In the genomic region with DNA sequence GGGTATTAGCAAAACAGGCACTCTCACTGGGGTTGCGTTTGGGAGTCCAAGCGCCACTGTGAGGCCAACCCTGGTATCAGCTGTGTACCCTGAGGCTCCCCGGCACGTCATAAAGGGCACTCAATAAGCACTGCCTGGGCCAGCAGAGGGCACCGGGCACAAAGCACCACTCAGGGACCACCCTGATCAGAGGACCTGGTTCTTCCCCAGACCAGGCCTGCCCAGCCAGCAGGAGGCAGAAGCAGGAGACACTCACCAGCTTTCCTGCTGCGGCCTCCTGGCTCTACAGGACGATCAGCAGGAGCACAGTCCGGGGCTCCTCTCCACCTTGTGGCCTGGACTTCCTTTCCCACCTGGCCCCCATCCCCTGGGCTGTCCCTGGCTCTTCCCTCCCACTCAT, we compare ENCODE assay signal across 11 cellular contexts. TPM values are rescaled to one million over a fixed set of nuclear protein-coding genes. Genes with fewer than 3 reads are reported as not detected.
DNase-seq lines count a peak whose midpoint lies in the region; ATAC-seq and TF ChIP-seq lines count a peak whose summit lies in the region.
"Had no signal": no experiment of that assay in that cellular context is flagged by ENCODE, and none has a peak within 500 bp of the region (broad histone marks: within the 10 kb centered on the region; RNA-seq: fewer than 3 reads in every experiment).

No MANE protein-coding gene starts in this region.

- peaks cover 41% of the 10 kb centered on the region for H3K4me1 ChIP-seq in upper lobe of right lung

- peaks cover 37% of the 10 kb centered on the region for H3K4me1 Mint-ChIP-seq in activated naive CD4-positive, alpha-beta T cell treated with anti-CD3 and anti-CD28 coated beads for 36 hours (ENCODE audit: low read depth)
- peaks cover 9% of the 10 kb centered on the region for H3K4me1 Mint-ChIP-seq in activated T-helper 2 cell treated with anti-CD3 and anti-CD28 coated beads, Interferon-gamma antibody, Interleukin-2, Interleukin-4, amounts not matched to agents 10 μg/mL and 5 μg/mL and 100 μg/mL, durations not matched to agents 14 hours and 24 hours and 36 hours (ENCODE audit: low read depth)

- peak overlapping the region; percentile 46 for H3K27ac Mint-ChIP-seq in activated naive CD4-positive, alpha-beta T cell treated with anti-CD3 and anti-CD28 coated beads for 36 hours
- H3K27ac Mint-ChIP-seq in activated T-helper 2 cell treated with anti-CD3 and anti-CD28 coated beads, Interferon-gamma antibody, Interleukin-2, Interleukin-4, amounts not matched to agents 10 μg/mL and 5 μg/mL and 100 μg/mL, durations not matched to agents 14 hours and 24 hours and 36 hours = no peak overlapping the region

- ATAC-seq in upper lobe of right lung (peak; percentile 17), HG03196 (IDR thresholded peaks at IDR 0.05; ENCODE audit: unreplicated experiment) (no peak)

- TF ChIP-seq CTCF in VCaP (conservative IDR thresholded peaks at IDR 0.05) (peak; percentile 31; the same call in 1 of the 2 replicates), upper lobe of right lung (IDR thresholded peaks at IDR 0.05) (no peak)

- no peak overlapping the region for H3K4me3 Mint-ChIP-seq in activated naive CD4-positive, alpha-beta T cell treated with anti-CD3 and anti-CD28 coated beads for 36 hours
- H3K4me3 Mint-ChIP-seq in activated T-helper 2 cell treated with anti-CD3 and anti-CD28 coated beads, Interferon-gamma antibody, Interleukin-2, Interleukin-4, amounts not matched to agents 10 μg/mL and 5 μg/mL and 100 μg/mL, durations not matched to agents 14 hours and 24 hours and 36 hours (ENCODE audit: low read depth) = no peak overlapping the region

- no peak overlapping the region for H3K27ac ChIP-seq in VCaP
- H3K27ac ChIP-seq in upper lobe of right lung = no peak overlapping the region
- H3K27ac ChIP-seq: KMS-11 had no signal

- peaks cover 63% of the 10 kb centered on the region for H3K36me3 ChIP-seq in upper lobe of right lung

- DNase-seq in activated naive CD4-positive, alpha-beta T cell treated with anti-CD3 and anti-CD28 coated beads for 36 hours = peak; percentile 50
- DNase-seq in activated naive CD4-positive, alpha-beta T cell treated with Interleukin-2 at 50 U/mL for 16 hours = no peak
- peak; percentile 48 for DNase-seq in iPS-NIHi7 (ENCODE audit: extremely low spot score)
- no peak for DNase-seq in upper lobe of right lung
- DNase-seq in activated T-helper 2 cell treated with anti-CD3 and anti-CD28 coated beads, Interferon-gamma antibody, Interleukin-2, Interleukin-4, amounts not matched to agents 10 μg/mL and 5 μg/mL and 100 μg/mL, durations not matched to agents 14 hours and 24 hours and 36 hours (ENCODE audit: low spot score) = no peak
- DNase-seq in COLO829 (ENCODE audit: low spot score) = no peak
- DNase-seq: stimulated activated naive CD4-positive, alpha-beta T cell had no signal

- H3K9me3 Mint-ChIP-seq in activated naive CD4-positive, alpha-beta T cell treated with anti-CD3 and anti-CD28 coated beads for 36 hours = no peaks in the 10 kb centered on the region
- H3K9me3 Mint-ChIP-seq in activated T-helper 2 cell treated with anti-CD3 and anti-CD28 coated beads, Interferon-gamma antibody, Interleukin-2, Interleukin-4, amounts not matched to agents 10 μg/mL and 5 μg/mL and 100 μg/mL, durations not matched to agents 14 hours and 24 hours and 36 hours = no peaks in the 10 kb centered on the region

- no peaks in the 10 kb centered on the region for H3K9me3 ChIP-seq in upper lobe of right lung
- H3K9me3 ChIP-seq: BLaER1 treated with 17β-estradiol and CSF1 and Interleukin-3, amounts not matched to agents 10 nM and 100 nM had no signal

- CTCF ChIA-PET in activated naive CD4-positive, alpha-beta T cell treated with anti-CD3 and anti-CD28 coated beads for 36 hours (lab: Charles Lee) = no interaction called here

- peaks cover 8% of the 10 kb centered on the region for H3K36me3 Mint-ChIP-seq in activated naive CD4-positive, alpha-beta T cell treated with anti-CD3 and anti-CD28 coated beads for 36 hours (ENCODE audit: low read depth)
- H3K36me3 Mint-ChIP-seq in activated T-helper 2 cell treated with anti-CD3 and anti-CD28 coated beads, Interferon-gamma antibody, Interleukin-2, Interleukin-4, amounts not matched to agents 10 μg/mL and 5 μg/mL and 100 μg/mL, durations not matched to agents 14 hours and 24 hours and 36 hours (ENCODE audit: low read depth) = peaks cover 58% of the 10 kb centered on the region

- H3K27me3 ChIP-seq in upper lobe of right lung = no peaks in the 10 kb centered on the region
- H3K27me3 ChIP-seq: BLaER1 treated with 17β-estradiol and CSF1 and Interleukin-3, amounts not matched to agents 10 nM and 100 nM had no signal

- H3K27me3 Mint-ChIP-seq in activated naive CD4-positive, alpha-beta T cell treated with anti-CD3 and anti-CD28 coated beads for 36 hours (ENCODE audit: low read depth) = no peaks in the 10 kb centered on the region
- no peaks in the 10 kb centered on the region for H3K27me3 Mint-ChIP-seq in activated T-helper 2 cell treated with anti-CD3 and anti-CD28 coated beads, Interferon-gamma antibody, Interleukin-2, Interleukin-4, amounts not matched to agents 10 μg/mL and 5 μg/mL and 100 μg/mL, durations not matched to agents 14 hours and 24 hours and 36 hours (ENCODE audit: low read depth)

- intact Hi-C loops in activated naive CD4-positive, alpha-beta T cell treated with anti-CD3 and anti-CD28 coated beads for 36 hours (cut with micrococcal nuclease) = no loop called here
- intact Hi-C loops in upper lobe of right lung (cut with DNase I) = loop anchor here (10.0 kb wide), 1 partner anchor 65 kb away; no protein-coding TSS in a partner anchor
- intact Hi-C loops in activated T-helper 2 cell treated with anti-CD3 and anti-CD28 coated beads, Interferon-gamma antibody, Interleukin-2, Interleukin-4, amounts not matched to agents 10 μg/mL and 5 μg/mL and 100 μg/mL, durations not matched to agents 14 hours and 24 hours and 36 hours (cut with micrococcal nuclease) = no loop called here

- no peak overlapping the region for H3K4me3 ChIP-seq in upper lobe of right lung
- H3K4me3 ChIP-seq: BLaER1 treated with 17β-estradiol and CSF1 and Interleukin-3, amounts not matched to agents 10 nM and 100 nM had no signal

RNA-seq across cellular contexts. Expression of a gene that starts 12.6 kb away (rescaled TPM):
- 10 to 100 TPM; 70.0 to 75.2 TPM for total RNA-seq in activated naive CD4-positive, alpha-beta T cell treated with anti-CD3 and anti-CD28 coated beads for 36 hours
- total RNA-seq in upper lobe of right lung = 216 TPM
- total RNA-seq in activated T-helper 2 cell treated with anti-CD3 and anti-CD28 coated beads, Interferon-gamma antibody, Interleukin-2, Interleukin-4, amounts not matched to agents 10 μg/mL and 5 μg/mL and 100 μg/mL, durations not matched to agents 14 hours and 24 hours and 36 hours = 122 TPM in 2 replicates

RNA-seq across cellular contexts. Expression of a gene that starts 50.2 kb away (rescaled TPM):
- not detected for total RNA-seq in activated naive CD4-positive, alpha-beta T cell treated with anti-CD3 and anti-CD28 coated beads for 36 hours
- total RNA-seq in upper lobe of right lung = not detected
- total RNA-seq in activated T-helper 2 cell treated with anti-CD3 and anti-CD28 coated beads, Interferon-gamma antibody, Interleukin-2, Interleukin-4, amounts not matched to agents 10 μg/mL and 5 μg/mL and 100 μg/mL, durations not matched to agents 14 hours and 24 hours and 36 hours = not detected in 2 replicates

Comparison
In these comparisons a context has a peak if more than half of its experiments do, and no peak if none do; other contexts are left out.
1. DNase-seq: peak in activated naive CD4-positive, alpha-beta T cell treated with anti-CD3 and anti-CD28 coated beads for 36 hours (single experiment) and iPS-NIHi7 (single experiment); none in activated naive CD4-positive, alpha-beta T cell treated with Interleukin-2 at 50 U/mL for 16 hours (single experiment), upper lobe of right lung (single experiment), activated T-helper 2 cell treated with anti-CD3 and anti-CD28 coated beads, Interferon-gamma antibody, Interleukin-2, Interleukin-4, amounts not matched to agents 10 μg/mL and 5 μg/mL and 100 μg/mL, durations not matched to agents 14 hours and 24 hours and 36 hours (single experiment) and COLO829 (single experiment).